In genomic region chrX:8890794-8891193, GRCh38 we compare ENCODE assay signal across 8 cellular contexts.
"Had no signal": no experiment of that assay in that cellular context is flagged by ENCODE, and none has a peak within 500 bp of the region (broad histone marks: within the 10 kb centered on the region; RNA-seq: fewer than 3 reads in every experiment).

No MANE protein-coding gene starts in this region.

- H3K4me3 ChIP-seq: GM12878 had no signal

- FAIRE-seq: G401.6, GM12878, GM12891, GM12892, GM18507, GM19239 had no signal

- DNase-seq: GDM1, GF-D8 had no signal

- ATAC-seq: GM12878 had no signal
